8 cellular contexts compared by ENCODE assay signal in the genomic region with DNA sequence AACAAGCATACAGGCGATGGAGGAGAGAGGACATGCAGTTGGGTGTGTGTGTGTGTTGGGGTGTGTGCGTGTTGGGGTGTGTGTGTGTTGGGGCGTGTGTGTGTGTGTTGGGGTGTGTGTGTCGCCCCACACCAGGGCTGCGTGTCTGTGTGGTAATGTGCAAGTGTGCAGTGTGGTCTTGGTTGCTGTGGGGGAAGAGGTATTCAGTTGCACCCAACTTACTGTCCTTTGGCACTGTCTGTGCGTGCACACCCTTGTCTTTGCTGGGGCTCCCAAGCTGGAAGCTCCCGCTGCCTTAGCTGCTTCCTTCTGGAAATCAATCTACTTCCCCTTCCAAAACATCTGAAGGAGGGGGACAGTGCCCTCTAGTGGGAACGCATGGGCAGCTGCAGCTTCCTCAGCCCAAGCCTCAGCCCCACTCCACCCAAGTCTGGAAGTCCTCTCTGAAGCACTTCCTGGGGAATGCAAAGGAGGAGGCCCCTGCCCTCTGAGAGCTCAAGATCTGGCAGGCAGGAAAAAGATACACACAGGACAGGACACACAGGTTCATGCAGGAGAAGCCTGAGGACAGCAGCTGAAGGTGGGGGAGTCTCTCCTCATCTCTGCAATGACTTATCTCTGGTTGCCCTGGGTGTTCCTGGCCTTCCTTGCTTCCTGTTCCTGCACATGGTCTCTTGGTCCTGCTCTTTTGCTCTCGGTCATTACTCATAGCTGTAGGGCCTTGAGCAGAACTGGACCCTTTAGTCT. TPM values are rescaled to one million over a fixed set of nuclear protein-coding genes. Genes with fewer than 3 reads are reported as not detected.
DNase-seq lines count a peak whose midpoint lies in the region; ATAC-seq lines count a peak whose summit lies in the region.

No MANE protein-coding gene starts in this region.

- H3K27me3 Mint-ChIP-seq in activated naive CD4-positive, alpha-beta T cell treated with anti-CD3 and anti-CD28 coated beads, Interleukin-2, amount 10 ng/mL, durations not matched to agents 7 days and 5 days: peaks cover 24% of the 10 kb centered on the region

- H3K9me3 ChIP-seq in SJCRH30 (replicated peaks) (no peaks in the 10 kb centered on the region), aorta (ENCODE audit: control insufficient read depth, low read length) (no peaks in the 10 kb centered on the region)

- H3K27ac Mint-ChIP-seq in activated naive CD4-positive, alpha-beta T cell treated with anti-CD3 and anti-CD28 coated beads, Interleukin-2, amount 10 ng/mL, durations not matched to agents 7 days and 5 days: no peak overlapping the region

- intact Hi-C loops in Right ventricle myocardium superior (cut with DNase I) (loop anchor here (5.0 kb wide), 3 partner anchors 103 to 203 kb away; no protein-coding TSS in a partner anchor), posterior vena cava (cut with DNase I) (loop anchor here (10.0 kb wide), 2 partner anchors 244 to 254 kb away; no protein-coding TSS in a partner anchor), aorta (cut with DNase I) (loop anchor here (2.0 to 5.0 kb wide), 3 partner anchors 103 to 242 kb away; no protein-coding TSS in a partner anchor)

- CTCF ChIA-PET in activated naive CD4-positive, alpha-beta T cell treated with anti-CD3 and anti-CD28 coated beads, Interleukin-2, amount 10 ng/mL, durations not matched to agents 7 days and 5 days (lab: Charles Lee): interaction anchor here (0.5 to 13.7 kb wide), 31 partner anchors 8 to 1267 kb away, joined by 3 to 232 read pairs (median 5); partner anchors contain the start of genes ASIC1, GPD1, RACGAP1 and SMARCD1

- no peaks in the 10 kb centered on the region for H3K9me3 Mint-ChIP-seq in activated naive CD4-positive, alpha-beta T cell treated with anti-CD3 and anti-CD28 coated beads, Interleukin-2, amount 10 ng/mL, durations not matched to agents 7 days and 5 days

- DNase-seq in Daoy (ENCODE audit: low read depth) (peak; percentile 83), M059J (ENCODE audit: low read depth) (peak; percentile 75), SJCRH30 (peak; percentile 84 to 92), Right ventricle myocardium superior (peak; percentile 84), posterior vena cava (ENCODE audit: low spot score) (peak; percentile 95), aorta (peak; percentile 89 to 91)
- peak; percentile 80 for DNase-seq in activated naive CD4-positive, alpha-beta T cell treated with anti-CD3 and anti-CD28 coated beads, Interleukin-2, amount 10 ng/mL, durations not matched to agents 7 days and 5 days

- H3K4me1 ChIP-seq in SJCRH30: peaks cover 17% of the 10 kb centered on the region
- no peaks in the 10 kb centered on the region for H3K4me1 ChIP-seq in aorta (ENCODE audit: control insufficient read depth in 1 of 2, insufficient read depth in 2 of 2, low read length in 2 of 2)

- H3K4me1 Mint-ChIP-seq in activated naive CD4-positive, alpha-beta T cell treated with anti-CD3 and anti-CD28 coated beads, Interleukin-2, amount 10 ng/mL, durations not matched to agents 7 days and 5 days: peaks cover 7% of the 10 kb centered on the region

- H3K36me3 Mint-ChIP-seq in activated naive CD4-positive, alpha-beta T cell treated with anti-CD3 and anti-CD28 coated beads, Interleukin-2, amount 10 ng/mL, durations not matched to agents 7 days and 5 days: no peaks in the 10 kb centered on the region

- no peaks in the 10 kb centered on the region for H3K27me3 ChIP-seq in SJCRH30
- H3K27me3 ChIP-seq in aorta (ENCODE audit: control insufficient read depth in 1 of 2, insufficient read depth in 2 of 2, low read length in 1 of 2): no peaks in the 10 kb centered on the region

- H3K27ac ChIP-seq in SJCRH30: no peak overlapping the region
- H3K27ac ChIP-seq in aorta (ENCODE audit: low read depth in 1 of 2, low read length in 2 of 2): no peak overlapping the region

- H3K36me3 ChIP-seq in SJCRH30 (no peaks in the 10 kb centered on the region), aorta (ENCODE audit: control insufficient read depth in 1 of 2, insufficient read depth in 2 of 2, low read length in 1 of 2) (no peaks in the 10 kb centered on the region)

- H3K4me3 ChIP-seq in SJCRH30 (no peak overlapping the region), aorta (ENCODE audit: low read length in 2 of 2) (no peak overlapping the region)

- ATAC-seq in Right ventricle myocardium superior (ENCODE audit: poor library complexity): peak; percentile 82
- peak; percentile 84 for ATAC-seq in aorta (ENCODE audit: low FRiP score)
- no peak for ATAC-seq in HG03139 (IDR thresholded peaks at IDR 0.05; ENCODE audit: unreplicated experiment)

- no peak overlapping the region for H3K4me3 Mint-ChIP-seq in activated naive CD4-positive, alpha-beta T cell treated with anti-CD3 and anti-CD28 coated beads, Interleukin-2, amount 10 ng/mL, durations not matched to agents 7 days and 5 days

- 35 to 40% methylated on average over 9 of the region's 9 CpGs for WGBS in aorta, 2 donors

RNA-seq across cellular contexts. Expression of gene ASIC1, which starts 13.1 kb away (rescaled TPM):
- not detected in 2 replicates for total RNA-seq in Daoy (2014; rRNA removed; shearing (Covaris generic))
- 0.69 and 4.2 TPM in 2 replicates for total RNA-seq in M059J (2014; rRNA removed; shearing (Covaris generic))
- total RNA-seq in SJCRH30 (2014; rRNA removed; shearing (Covaris generic)): 7.5 and 8.9 TPM in 2 replicates
- total RNA-seq in Right ventricle myocardium superior (1.6 TPM), posterior vena cava (1 to 10 TPM; 2.5 to 4.2 TPM), aorta (1 to 10 TPM in 1 of 2 donors, under 1 TPM in 1; 0.39 to 5.8 TPM)
- polyA plus RNA-seq in aorta: 1 to 10 TPM in 1 of 2 donors, not detected in 1; 1.2 TPM

RNA-seq across cellular contexts. Expression of gene SMARCD1, which starts 14.7 kb away (rescaled TPM):
- total RNA-seq in Daoy (2014; rRNA removed; shearing (Covaris generic)): 79.4 and 98.4 TPM in 2 replicates
- total RNA-seq in M059J (2014; rRNA removed; shearing (Covaris generic)): 48.7 and 52.9 TPM in 2 replicates
- 79.7 and 84.2 TPM in 2 replicates for total RNA-seq in SJCRH30 (2014; rRNA removed; shearing (Covaris generic))
- total RNA-seq in Right ventricle myocardium superior (14.3 TPM), posterior vena cava (10 to 100 TPM; 27.9 to 33.0 TPM), aorta (10 to 100 TPM; 41.0 to 44.6 TPM)
- polyA plus RNA-seq in aorta: 10 to 100 TPM; 15.0 to 19.9 TPM

RNA-seq across cellular contexts. Expression of gene GPD1, which starts 33.3 kb away (rescaled TPM):
- 0.29 TPM in 1 of 2 replicates, not detected in the other for total RNA-seq in Daoy (2014; rRNA removed; shearing (Covaris generic))
- 0.20 TPM in 1 of 2 replicates, not detected in the other for total RNA-seq in M059J (2014; rRNA removed; shearing (Covaris generic))
- total RNA-seq in SJCRH30 (2014; rRNA removed; shearing (Covaris generic)): 0.23 and 0.24 TPM in 2 replicates
- total RNA-seq in Right ventricle myocardium superior (38.3 TPM), posterior vena cava (1 to 10 TPM; 1.5 to 4.5 TPM), aorta (1 to 10 TPM; 2.2 to 3.1 TPM)
- polyA plus RNA-seq in aorta: 10 to 100 TPM in 1 of 2 donors, under 1 TPM in 1; 0.61 to 24.8 TPM

RNA-seq across cellular contexts. Expression of gene COX14, which starts 41.5 kb away (rescaled TPM):
- 48.5 and 67.8 TPM in 2 replicates for total RNA-seq in Daoy (2014; rRNA removed; shearing (Covaris generic))
- total RNA-seq in M059J (2014; rRNA removed; shearing (Covaris generic)): 67.6 and 72.0 TPM in 2 replicates
- 25.3 and 36.3 TPM in 2 replicates for total RNA-seq in SJCRH30 (2014; rRNA removed; shearing (Covaris generic))
- total RNA-seq in Right ventricle myocardium superior: 243 TPM
- total RNA-seq in posterior vena cava: 10 to 100 TPM; 44.7 to 54.3 TPM
- 10 to 100 TPM; 49.3 to 52.7 TPM for total RNA-seq in aorta
- 100 to 1,000 TPM in 1 of 2 donors, 10 to 100 TPM in 1; 93.6 to 214 TPM for polyA plus RNA-seq in aorta

RNA-seq across cellular contexts. Expression of gene RACGAP1, which starts 45.2 kb away (rescaled TPM):
- 223 and 292 TPM in 2 replicates for total RNA-seq in Daoy (2014; rRNA removed; shearing (Covaris generic))
- total RNA-seq in M059J (2014; rRNA removed; shearing (Covaris generic)): 113 and 137 TPM in 2 replicates
- 148 and 152 TPM in 2 replicates for total RNA-seq in SJCRH30 (2014; rRNA removed; shearing (Covaris generic))
- total RNA-seq in Right ventricle myocardium superior: 5.6 TPM
- total RNA-seq in posterior vena cava: 10 to 100 TPM in 1 of 2 donors, 1 to 10 TPM in 1; 9.9 to 10.5 TPM
- total RNA-seq in aorta: 10 to 100 TPM in 1 of 2 donors, 1 to 10 TPM in 1; 8.0 to 10.1 TPM
- polyA plus RNA-seq in aorta: 1 to 10 TPM; 4.6 to 7.9 TPM
